ENCODE assay signal across 1 cellular context in genomic region chr10:20971901-20972300, GRCh38.
TF ChIP-seq lines count a peak whose summit lies in the region.

No MANE protein-coding gene starts in this region.

TF ChIP-seq in K562, 482 proteins besides CTCF, POLR2A, EP300 and RAD21 (continued from another document):
- no peak for TF ChIP-seq XRCC4 (IDR thresholded peaks at IDR 0.05; ENCODE audit: extremely low read depth, insufficient read depth, insufficient read length)
TF ChIP-seq in K562: peak in this region for 2.
